11 cellular contexts compared by ENCODE assay signal in genomic region chr2:96326564-96326963, GRCh38. TPM values are rescaled to one million over a fixed set of nuclear protein-coding genes. Genes with fewer than 3 reads are reported as not detected.
DNase-seq lines count a peak whose midpoint lies in the region; ATAC-seq and TF ChIP-seq lines count a peak whose summit lies in the region.
"Had no signal": no experiment of that assay in that cellular context is flagged by ENCODE, and none has a peak within 500 bp of the region (broad histone marks: within the 10 kb centered on the region; RNA-seq: fewer than 3 reads in every experiment).

No MANE protein-coding gene starts in this region.

- H3K4me1 ChIP-seq in BLaER1 treated with 17β-estradiol and CSF1 and Interleukin-3, amounts not matched to agents 10 nM and 100 nM = peaks cover 35 to 71% (median 57%) of the 10 kb centered on the region in 10 experiments
- peaks cover 55% of the 10 kb centered on the region for H3K4me1 ChIP-seq in DND-41 (ENCODE audit: insufficient read depth, low read length)

- ATAC-seq in DND-41 (ENCODE audit: insufficient read depth, low read depth) = no peak
- ATAC-seq in HG03469 (IDR thresholded peaks at IDR 0.05; ENCODE audit: unreplicated experiment) = no peak
- ATAC-seq: left lobe of liver had no signal

- no peaks in the 10 kb centered on the region for H3K9me3 ChIP-seq in BLaER1 treated with 17β-estradiol and CSF1 and Interleukin-3, amounts not matched to agents 10 nM and 100 nM (replicated peaks in 1 of 11)
- H3K9me3 ChIP-seq in DND-41 (ENCODE audit: insufficient read depth, low read length, severe bottlenecking) = no peaks in the 10 kb centered on the region
- H3K9me3 ChIP-seq: MG63, transverse colon had no signal

- H3K4me3 Mint-ChIP-seq in activated CD4-positive, alpha-beta memory T cell treated with anti-CD3 and anti-CD28 coated beads for 36 hours = peak overlapping the region; percentile 88
- H3K4me3 Mint-ChIP-seq in mesothelial cell of epicardium = no peak overlapping the region

- peak overlapping the region in 8 of 11 experiments; percentile 75 to 89 (median 87); a peak in 13 of 22 replicates for H3K27ac ChIP-seq in BLaER1 treated with 17β-estradiol and CSF1 and Interleukin-3, amounts not matched to agents 10 nM and 100 nM
- H3K27ac ChIP-seq in DND-41 (ENCODE audit: low read length) = peak overlapping the region; percentile 66; the same call in 1 of the 2 replicates

- intact Hi-C loops in activated CD4-positive, alpha-beta memory T cell treated with anti-CD3 and anti-CD28 coated beads for 36 hours (cut with micrococcal nuclease) = loop anchor here (1.0 kb wide), 1 partner anchor 18 kb away; no protein-coding TSS in a partner anchor

- CTCF ChIA-PET in activated CD4-positive, alpha-beta memory T cell treated with anti-CD3 and anti-CD28 coated beads for 36 hours (lab: Charles Lee) = interaction anchor here (1.0 kb wide), 3 partner anchors 81 to 198 kb away, joined by 3 to 4 read pairs (median 3); no protein-coding TSS in a partner anchor

- no peaks in the 10 kb centered on the region for H3K27me3 Mint-ChIP-seq in activated CD4-positive, alpha-beta memory T cell treated with anti-CD3 and anti-CD28 coated beads for 36 hours
- peaks cover 34% of the 10 kb centered on the region for H3K27me3 Mint-ChIP-seq in mesothelial cell of epicardium (ENCODE audit: low read depth)

- H3K4me1 Mint-ChIP-seq in activated CD4-positive, alpha-beta memory T cell treated with anti-CD3 and anti-CD28 coated beads for 36 hours (ENCODE audit: low read depth) = peaks cover 56% of the 10 kb centered on the region
- peaks cover 16% of the 10 kb centered on the region for H3K4me1 Mint-ChIP-seq in mesothelial cell of epicardium

- H3K4me2 ChIP-seq in BLaER1 treated with 17β-estradiol and CSF1 and Interleukin-3, amounts not matched to agents 10 nM and 100 nM = peak overlapping the region; percentile 76 to 94 (median 91)
- peak overlapping the region; percentile 85 for H3K4me2 ChIP-seq in DND-41 (ENCODE audit: insufficient read depth, low read length)

- H2AFZ ChIP-seq in DND-41 (ENCODE audit: low read depth, low read length) = no peak overlapping the region

- POLR2A ChIA-PET in activated CD4-positive, alpha-beta memory T cell treated with anti-CD3 and anti-CD28 coated beads for 36 hours (lab: Charles Lee) = interaction anchor here (3.7 to 8.1 kb wide), 2 partner anchors 8 to 16 kb away, joined by 36 to 70 read pairs; partner anchors contain the start of gene NCAPH

- no peaks in the 10 kb centered on the region for H3K27me3 ChIP-seq in BLaER1 treated with 17β-estradiol and CSF1 and Interleukin-3, amounts not matched to agents 10 nM and 100 nM
- H3K27me3 ChIP-seq in DND-41 (ENCODE audit: insufficient read depth, low read length, poor library complexity) = peaks cover 11% of the 10 kb centered on the region

- peaks cover 30% of the 10 kb centered on the region for H3K36me3 Mint-ChIP-seq in activated CD4-positive, alpha-beta memory T cell treated with anti-CD3 and anti-CD28 coated beads for 36 hours
- peaks cover 20% of the 10 kb centered on the region for H3K36me3 Mint-ChIP-seq in mesothelial cell of epicardium

- TF ChIP-seq CTCF in DND-41 (IDR thresholded peaks at IDR 0.05; ENCODE audit: borderline replicate concordance, extremely low read depth, low read length, poor library complexity, severe bottlenecking) (no peak), mesothelial cell of epicardium (IDR thresholded peaks at IDR 0.05; ENCODE audit: unreplicated experiment) (no peak)

- DNase-seq in DND-41 (no peak), mesothelial cell of epicardium (ENCODE audit: low spot score in 2 of 2, unreplicated experiment in 2 of 2) (no peak), SW 1271 (lab: John Stamatoyannopoulos, UW) (no peak)
- DNase-seq in activated CD4-positive, alpha-beta memory T cell treated with anti-CD3 and anti-CD28 coated beads for 36 hours = no peak
- no peak for DNase-seq in stimulated activated CD4-positive, alpha-beta T cell treated with anti-CD3 and anti-CD28 coated beads, Interleukin-2, amount 100 ng/mL, for 48 hours
- DNase-seq: MG63, NCI-H2029 had no signal

- no peak overlapping the region for H3K27ac Mint-ChIP-seq in activated CD4-positive, alpha-beta memory T cell treated with anti-CD3 and anti-CD28 coated beads for 36 hours
- H3K27ac Mint-ChIP-seq in mesothelial cell of epicardium = peak overlapping the region; percentile 19

- peak overlapping the region in 9 of 10 experiments; percentile 67 to 86 (median 80); a peak in 18 of 20 replicates for H3K4me3 ChIP-seq in BLaER1 treated with 17β-estradiol and CSF1 and Interleukin-3, amounts not matched to agents 10 nM and 100 nM
- peak overlapping the region in 1 of 2 experiments; percentile 74; a peak in 2 of 4 replicates for H3K4me3 ChIP-seq in DND-41 (ENCODE audit: low read depth in 1 of 2, low read length in 2 of 2)

- peaks cover 12 to 44% (median 33%) of the 10 kb centered on the region in 11 experiments; a peak in 21 of 22 replicates for H3K36me3 ChIP-seq in BLaER1 treated with 17β-estradiol and CSF1 and Interleukin-3, amounts not matched to agents 10 nM and 100 nM
- H3K36me3 ChIP-seq in DND-41 (ENCODE audit: insufficient read depth, low read length) = peaks cover 37% of the 10 kb centered on the region
- H3K36me3 ChIP-seq: MG63, transverse colon had no signal

- H3K9me3 Mint-ChIP-seq in activated CD4-positive, alpha-beta memory T cell treated with anti-CD3 and anti-CD28 coated beads for 36 hours = no peaks in the 10 kb centered on the region
- H3K9me3 Mint-ChIP-seq in mesothelial cell of epicardium = no peaks in the 10 kb centered on the region

- peak overlapping the region; percentile 77 to 92 (median 87); a peak in 17 of 22 replicates for H3K9ac ChIP-seq in BLaER1 treated with 17β-estradiol and CSF1 and Interleukin-3, amounts not matched to agents 10 nM and 100 nM
- peak overlapping the region; percentile 69 for H3K9ac ChIP-seq in DND-41 (ENCODE audit: low read depth, low read length)

- H4K20me1 ChIP-seq in BLaER1 treated with 17β-estradiol and CSF1 and Interleukin-3, amounts not matched to agents 10 nM and 100 nM = peaks cover 0 to 10% (median 0%) of the 10 kb centered on the region in 11 experiments; a peak in 6 of 22 replicates
- peaks cover 13% of the 10 kb centered on the region; the same call in 1 of the 2 replicates for H4K20me1 ChIP-seq in DND-41 (ENCODE audit: insufficient read depth, low read length)

- H3K79me2 ChIP-seq in DND-41 (ENCODE audit: insufficient read depth, low read length) = peaks cover 36% of the 10 kb centered on the region

RNA-seq across cellular contexts. Expression of gene ITPRIPL1, which starts 1.4 kb away (rescaled TPM):
- total RNA-seq in activated CD4-positive, alpha-beta memory T cell treated with anti-CD3 and anti-CD28 coated beads for 36 hours = 10 to 100 TPM; 30.2 TPM
- total RNA-seq in mesothelial cell of epicardium = 8.9 to 12.0 TPM (median 10.9 TPM) in 3 replicates

RNA-seq across cellular contexts. Expression of gene NCAPH, which starts 9.0 kb away (rescaled TPM):
- 10 to 100 TPM; 96.9 to 98.8 TPM for total RNA-seq in activated CD4-positive, alpha-beta memory T cell treated with anti-CD3 and anti-CD28 coated beads for 36 hours
- 13.1 to 13.9 TPM (median 13.6 TPM) in 3 replicates for total RNA-seq in mesothelial cell of epicardium

RNA-seq across cellular contexts. Expression of gene SNRNP200, which starts 21.2 kb away (rescaled TPM):
- total RNA-seq in activated CD4-positive, alpha-beta memory T cell treated with anti-CD3 and anti-CD28 coated beads for 36 hours = 100 to 1,000 TPM; 165 to 175 TPM
- total RNA-seq in mesothelial cell of epicardium = 195 to 200 TPM (median 199 TPM) in 3 replicates
